ENCODE assay signal across 15 cellular contexts in genomic region chr14:100287998-100288295, GRCh38. TPM values are rescaled to one million over a fixed set of nuclear protein-coding genes. Genes with fewer than 3 reads are reported as not detected.
"Had no signal": no experiment of that assay in that cellular context is flagged by ENCODE, and none has a peak within 500 bp of the region (broad histone marks: within the 10 kb centered on the region; RNA-seq: fewer than 3 reads in every experiment).

No MANE protein-coding gene starts in this region.

RNA-seq across cellular contexts. Expression of gene SLC25A47, which starts 35.2 kb away (rescaled TPM):
- total RNA-seq: activated CD4-positive, alpha-beta memory T cell treated with anti-CD3 and anti-CD28 coated beads, Interleukin-2, amount 10 ng/mL, durations not matched to agents 7 days and 5 days; activated CD4-positive, alpha-beta T cell treated with anti-CD3 and anti-CD28 coated beads, Interleukin-2, amount 10 ng/mL, durations not matched to agents 7 days and 5 days; activated naive CD8-positive, alpha-beta T cell treated with anti-CD3 and anti-CD28 coated beads, Interleukin-2, amount 10 ng/mL, durations not matched to agents 7 days and 5 days; activated T-helper 1 cell treated with anti-CD3 and anti-CD28 coated beads, Interleukin-12 subunit alpha, Interleukin-12 subunit beta, Interleukin-2, Interleukin-4 antibody, amounts not matched to agents 30 ng/mL and 10 ng/mL and 1 ng/mL, durations not matched to agents 14 hours and 24 hours and 36 hours; activated T-helper 2 cell treated with anti-CD3 and anti-CD28 coated beads, Interferon-gamma antibody, Interleukin-2, Interleukin-4, amounts not matched to agents 10 μg/mL and 5 μg/mL and 100 μg/mL, durations not matched to agents 14 hours and 24 hours and 36 hours; ascending aorta; cardiac muscle cell; colonic mucosa; dermis microvascular lymphatic vessel endothelial cell; endothelial cell of umbilical vein; esophagus squamous epithelium; fibroblast of villous mesenchyme; glomerular endothelial cell; T-helper 1 cell treated with Interleukin-12 subunit alpha and Interleukin-12 subunit beta and Interleukin-4 antibody, amounts not matched to agents 30 ng/mL and 1 ng/mL, for 36 hours had no signal
- polyA plus RNA-seq: endothelial cell of umbilical vein, fibroblast of lung had no signal
